ENCODE assay signal across 14 cellular contexts in the genomic region with DNA sequence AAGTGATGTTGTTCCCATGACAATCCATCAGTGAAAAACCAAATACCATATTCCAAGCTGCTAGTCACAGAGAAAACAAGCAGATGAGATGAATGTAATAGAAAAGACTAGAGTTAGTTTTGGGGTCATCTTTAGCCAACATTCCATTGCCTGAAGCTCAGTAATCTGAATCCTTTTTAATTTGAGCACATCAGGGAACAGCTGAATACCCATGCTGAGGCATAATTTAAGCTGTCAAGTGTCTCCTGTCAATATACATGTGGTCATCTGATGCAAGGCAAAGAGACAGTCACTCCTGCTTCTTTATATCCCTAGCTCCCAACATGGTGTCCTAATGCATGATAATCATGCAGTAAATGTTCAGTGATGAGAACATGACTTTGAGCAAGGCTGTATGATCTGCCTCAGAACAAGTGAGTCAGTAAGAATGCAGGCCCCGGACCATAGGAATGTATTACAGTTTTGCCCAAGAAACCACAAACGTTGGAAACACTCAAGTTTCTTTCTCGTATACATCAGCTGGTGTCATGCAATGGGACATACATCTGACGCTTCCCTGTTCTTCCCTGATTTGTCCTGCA. TPM values are rescaled to one million over a fixed set of nuclear protein-coding genes. Genes with fewer than 3 reads are reported as not detected.
DNase-seq lines count a peak whose midpoint lies in the region; ATAC-seq and TF ChIP-seq lines count a peak whose summit lies in the region.
"Had no signal": no experiment of that assay in that cellular context is flagged by ENCODE, and none has a peak within 500 bp of the region (broad histone marks: within the 10 kb centered on the region; RNA-seq: fewer than 3 reads in every experiment).

No MANE protein-coding gene starts in this region.

- H3K27me3 Mint-ChIP-seq in T-cell: peaks cover 14 to 17% of the 10 kb centered on the region in 2 donors

- peak overlapping the region; percentile 94 for H3K27ac ChIP-seq in epithelial cell of prostate
- peak overlapping the region; percentile 36 for H3K27ac ChIP-seq in psoas muscle
- H3K27ac ChIP-seq: adrenal gland, SK-N-MC had no signal

- peaks cover 11 to 14% (median 12%) of the 10 kb centered on the region in 3 donors for H3K4me1 Mint-ChIP-seq in T-cell

- H3K4me1 ChIP-seq in psoas muscle: peaks cover 23% of the 10 kb centered on the region
- H3K4me1 ChIP-seq: adrenal gland had no signal

- no peaks in the 10 kb centered on the region for H3K36me3 ChIP-seq in psoas muscle (ENCODE audit: insufficient read depth in 1 of 2, low read depth in 1 of 2)
- H3K36me3 ChIP-seq: adrenal gland had no signal

- 60 to 62% (median 62%) methylated on average over 4 of the region's 4 CpGs for WGBS in psoas muscle, 3 donors

- H3K4me3 ChIP-seq in psoas muscle: no peak overlapping the region
- H3K4me3 ChIP-seq: adrenal gland, SK-N-MC had no signal

- TF ChIP-seq CTCF in psoas muscle (IDR thresholded peaks at IDR 0.05): no peak

- no peaks in the 10 kb centered on the region for H3K36me3 Mint-ChIP-seq in T-cell

- intact Hi-C loops in psoas muscle (cut with DNase I): no loop called here
- intact Hi-C loops in sciatic nerve (cut with DNase I): loop anchor here (5.0 kb wide), 1 partner anchor 323 kb away; no protein-coding TSS in a partner anchor

- CTCF ChIA-PET in T-cell (lab: Charles Lee): interaction anchor here (0.5 to 0.8 kb wide), 2 partner anchors 324 to 694 kb away, joined by 3 read pairs; no protein-coding TSS in a partner anchor

- no peaks in the 10 kb centered on the region for H3K9me3 ChIP-seq in psoas muscle
- H3K9me3 ChIP-seq: adrenal gland had no signal

- no peaks in the 10 kb centered on the region for H3K27me3 ChIP-seq in psoas muscle (ENCODE audit: insufficient read depth in 3 of 3, low read length in 2 of 3)
- H3K27me3 ChIP-seq: adrenal gland had no signal

- ATAC-seq in psoas muscle (peak in 3 of 4 donors; percentile 25 to 72 (median 66)), T-cell (replicated peaks in 1 of 4) (no peak), sciatic nerve (no peak), GM19328 (IDR thresholded peaks at IDR 0.05; ENCODE audit: unreplicated experiment) (no peak)

- no peaks in the 10 kb centered on the region for H3K9me3 Mint-ChIP-seq in T-cell
- H3K9me3 Mint-ChIP-seq: activated CD4-positive, alpha-beta memory T cell treated with anti-CD3 and anti-CD28 coated beads, Interleukin-2, amount 10 ng/mL, durations not matched to agents 7 days and 5 days had no signal

- DNase-seq in GM04503 (ENCODE audit: low read depth) (peak; percentile 94), RKO (ENCODE audit: low spot score) (peak; percentile 54), epithelial cell of prostate (ENCODE audit: low read depth, low spot score) (peak; percentile 87), psoas muscle (no peak), NCI-H82 (lab: John Stamatoyannopoulos, UW) (no peak), T-cell (no peak), sciatic nerve (ENCODE audit: low spot score) (no peak)
- DNase-seq: activated CD4-positive, alpha-beta memory T cell treated with anti-CD3 and anti-CD28 coated beads, Interleukin-2, amount 10 ng/mL, durations not matched to agents 7 days and 5 days; adrenal gland; DND-41; NCI-H1930; stimulated activated naive CD4-positive, alpha-beta T cell treated with Interleukin-2 at 50 U/mL for 16 hours had no signal

- H3K27ac Mint-ChIP-seq in T-cell: no peak overlapping the region
- H3K27ac Mint-ChIP-seq: activated CD4-positive, alpha-beta memory T cell treated with anti-CD3 and anti-CD28 coated beads, Interleukin-2, amount 10 ng/mL, durations not matched to agents 7 days and 5 days had no signal

- H3K4me3 Mint-ChIP-seq in T-cell: no peak overlapping the region
- H3K4me3 Mint-ChIP-seq: activated CD4-positive, alpha-beta memory T cell treated with anti-CD3 and anti-CD28 coated beads, Interleukin-2, amount 10 ng/mL, durations not matched to agents 7 days and 5 days had no signal

- POLR2A ChIA-PET in T-cell (lab: Charles Lee): no interaction called here

RNA-seq across cellular contexts. Expression of gene CDK15, which starts 48.0 kb away (rescaled TPM):
- total RNA-seq in psoas muscle: under 1 TPM; 0.25 to 0.92 (median 0.37) TPM
- under 1 TPM in 2 of 3 donors, not detected in 1; 0.05 to 0.29 TPM for polyA plus RNA-seq in psoas muscle
- total RNA-seq in T-cell: not detected
- total RNA-seq in sciatic nerve: 2.3 TPM
- total RNA-seq: activated CD4-positive, alpha-beta memory T cell treated with anti-CD3 and anti-CD28 coated beads, Interleukin-2, amount 10 ng/mL, durations not matched to agents 7 days and 5 days had no signal

Comparison
In these comparisons a context has a peak if more than half of its experiments do, and no peak if none do; other contexts are left out.
1. DNase-seq: peak in GM04503 (single experiment), RKO (single experiment) and epithelial cell of prostate (single experiment); none in psoas muscle (0 of 2), NCI-H82 (single experiment), T-cell (0 of 34) and sciatic nerve (single experiment).
2. ATAC-seq: peak in psoas muscle (3 of 4); none in T-cell (0 of 4), sciatic nerve (single experiment) and GM19328 (single experiment).